In the genomic region with DNA sequence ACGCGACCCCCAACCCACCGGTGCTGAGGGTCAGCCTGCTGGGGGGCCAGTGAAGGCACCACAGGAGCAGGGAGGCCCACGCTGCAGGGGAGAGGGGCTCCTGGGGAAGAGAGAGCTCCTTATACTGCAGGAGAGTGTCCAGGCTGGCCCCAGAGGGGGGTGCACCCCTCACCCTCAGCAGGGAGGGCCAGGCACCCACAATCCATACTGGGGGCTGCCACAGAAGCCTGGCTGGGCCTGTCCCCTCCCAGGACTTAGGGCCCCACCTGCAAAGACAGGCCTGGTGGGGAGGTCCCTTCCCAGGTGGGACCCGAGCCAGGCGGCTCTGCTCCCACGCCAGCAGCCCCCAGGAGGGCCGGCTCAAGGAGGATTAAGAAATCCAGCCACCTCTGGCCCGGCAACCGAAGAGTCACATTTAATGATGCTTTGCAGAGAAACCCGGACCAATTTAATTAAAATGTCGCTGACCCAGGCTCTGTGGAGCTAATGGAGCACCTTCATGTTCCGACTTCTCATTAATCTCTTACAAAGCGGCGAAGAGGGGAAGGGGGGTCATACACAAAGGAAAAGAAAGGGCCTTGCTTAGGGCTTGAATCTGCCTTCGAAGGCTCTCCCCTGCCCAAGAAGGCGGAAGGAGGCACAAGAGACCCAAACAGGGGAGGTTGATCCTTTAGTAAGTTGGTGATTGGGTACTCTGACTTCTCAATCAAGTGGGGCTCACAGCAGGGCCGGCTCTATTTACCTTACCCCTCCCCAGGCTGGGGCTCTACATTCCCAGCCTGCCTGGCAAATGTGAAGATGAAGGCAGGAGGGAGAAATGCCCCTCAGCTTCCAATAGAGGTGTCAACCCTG, we compare ENCODE assay signal across 15 cellular contexts. TPM values are rescaled to one million over a fixed set of nuclear protein-coding genes. Genes with fewer than 3 reads are reported as not detected.
"Had no signal": no experiment of that assay in that cellular context is flagged by ENCODE, and none has a peak within 500 bp of the region (broad histone marks: within the 10 kb centered on the region; RNA-seq: fewer than 3 reads in every experiment).

No MANE protein-coding gene starts in this region.

- H3K27me3 ChIP-seq: brain microvascular endothelial cell, gastrocnemius medialis, upper lobe of left lung had no signal

- H3K27ac ChIP-seq: brain microvascular endothelial cell, coronary artery, gastrocnemius medialis, lower lobe of right lung, thoracic aorta, upper lobe of left lung had no signal

- H3K4me3 ChIP-seq: coronary artery, gastrocnemius medialis, lower lobe of right lung, thoracic aorta, upper lobe of left lung had no signal

- DNase-seq: activated CD4-positive, alpha-beta T cell treated with anti-CD3 and anti-CD28 coated beads, Interleukin-2, amount 10 ng/mL, durations not matched to agents 7 days and 5 days; activated CD8-positive, alpha-beta T cell treated with anti-CD3 and anti-CD28 coated beads, Interleukin-2, amount 10 ng/mL, durations not matched to agents 7 days and 5 days; activated effector memory CD4-positive, alpha-beta T cell treated with Interleukin-2 at 50 U/mL for 16 hours; activated naive CD4-positive, alpha-beta T cell treated with anti-CD3 and anti-CD28 coated beads, Interleukin-2, amount 50 U/mL, for 16 hours; activated T-cell treated with anti-CD3 and anti-CD28 coated beads, Interleukin-2, amount 50 U/mL, for 48 hours; brain microvascular endothelial cell; gastrocnemius medialis; immature natural killer cell; lower lobe of right lung; natural killer cell; stimulated activated naive B cell treated with anti-CD40 and anti-IgM and Interleukin-4, amounts not matched to agents 10 μg/mL and 1 μg/mL and 100 μg/mL, for 72 hours had no signal

- H3K9me3 ChIP-seq: gastrocnemius medialis, lower lobe of right lung, thoracic aorta, upper lobe of left lung had no signal

- H3K36me3 ChIP-seq: brain microvascular endothelial cell, thoracic aorta had no signal

- ATAC-seq: activated CD8-positive, alpha-beta T cell treated with anti-CD3 and anti-CD28 coated beads, Interleukin-2, amount 10 ng/mL, durations not matched to agents 7 days and 5 days; esophagus mucosa; gastrocnemius medialis; lower lobe of right lung; natural killer cell; stimulated activated naive B cell treated with anti-CD40 and anti-IgM and Interleukin-4, amounts not matched to agents 10 μg/mL and 1 μg/mL and 100 μg/mL, for 72 hours had no signal

RNA-seq across cellular contexts. Expression of gene WNT9A, which starts 25.0 kb away (rescaled TPM):
- total RNA-seq: activated CD8-positive, alpha-beta T cell treated with anti-CD3 and anti-CD28 coated beads, Interleukin-2, amount 10 ng/mL, durations not matched to agents 7 days and 5 days; natural killer cell had no signal
- polyA plus RNA-seq: immature natural killer cell had no signal
